ENCODE assay signal across 24 cellular contexts in genomic region chr7:89796481-89796880, GRCh38.
"Had no signal": no experiment of that assay in that cellular context is flagged by ENCODE, and none has a peak within 500 bp of the region (broad histone marks: within the 10 kb centered on the region; RNA-seq: fewer than 3 reads in every experiment).

No MANE protein-coding gene starts in this region.

- DNase-seq: stimulated activated CD4-positive, alpha-beta T cell treated with anti-CD3 and anti-CD28 coated beads, Interleukin-2, amount 100 ng/mL, for 48 hours; stimulated activated CD4-positive, alpha-beta T cell treated with anti-CD3 and anti-CD28 coated beads, Interleukin-4, amount 100 ng/mL, for 1 hour; stimulated activated CD4-positive, alpha-beta T cell treated with anti-CD3 and anti-CD28 coated beads, Interleukin-4, amount 100 ng/mL, for 24 hours; stimulated activated CD4-positive, alpha-beta T cell treated with anti-CD3 and anti-CD28 coated beads, Interleukin-4, amount 100 ng/mL, for 4 hours; stimulated activated CD8-positive, alpha-beta memory T cell treated with anti-CD3 and anti-CD28 coated beads, Interleukin-4, amount 100 ng/mL, for 48 hours; stimulated activated naive B cell treated with anti-CD40 and anti-IgM and Interleukin-4, amounts not matched to agents 10 μg/mL and 1 μg/mL and 100 μg/mL, for 72 hours; stimulated activated naive CD4-positive, alpha-beta T cell; stimulated activated naive CD4-positive, alpha-beta T cell treated with Interleukin-2 at 50 U/mL for 16 hours; stimulated activated naive CD8-positive, alpha-beta T cell treated with anti-CD3 and anti-CD28 coated beads, Interleukin-15, amount 100 ng/mL, for 72 hours; stimulated activated naive CD8-positive, alpha-beta T cell treated with anti-CD3 and anti-CD28 coated beads, Interleukin-15, Interleukin-2, amounts not matched to agents 100 U/mL and 50 U/mL, for 24 hours; stomach; substantia nigra; testis; thyroid gland; tibial artery; transverse colon; trophoblast cell; upper lobe of left lung; upper lobe of right lung; uterus had no signal

- H3K27me3 ChIP-seq: stomach, suprapubic skin, testis, thyroid gland, tibial artery, tibial nerve, transverse colon, upper lobe of left lung, upper lobe of right lung, uterus, vagina had no signal

- H3K36me3 ChIP-seq: stomach, suprapubic skin, thoracic aorta, thyroid gland, tibial artery, tibial nerve, transverse colon, upper lobe of left lung, upper lobe of right lung, uterus, vagina had no signal

- H3K4me1 ChIP-seq: stomach, suprapubic skin, testis, thyroid gland, tibial artery, tibial nerve, transverse colon, upper lobe of left lung, upper lobe of right lung, uterus, vagina had no signal

- H3K9me3 ChIP-seq: suprapubic skin, testis, thoracic aorta, thyroid gland, tibial artery, transverse colon, upper lobe of left lung, upper lobe of right lung, uterus, vagina had no signal

- H3K4me3 ChIP-seq: stomach, suprapubic skin, testis, thoracic aorta, thyroid gland, tibial artery, tibial nerve, transverse colon, upper lobe of left lung, upper lobe of right lung, uterus, vagina had no signal
